In genomic region chr16:56758930-56759329, GRCh38 we compare ENCODE assay signal across 18 cellular contexts.
"Had no signal": no experiment of that assay in that cellular context is flagged by ENCODE, and none has a peak within 500 bp of the region (broad histone marks: within the 10 kb centered on the region; RNA-seq: fewer than 3 reads in every experiment).

No MANE protein-coding gene starts in this region.

- ATAC-seq: activated CD8-positive, alpha-beta T cell treated with anti-CD3 and anti-CD28 coated beads for 36 hours; activated T-cell treated with anti-CD3 and anti-CD28 coated beads, Interleukin-2, amount 50 U/mL, for 4 hours; activated T-helper 17 cell treated with anti-CD3 and anti-CD28 coated beads, Interleukin-2, amount 50 U/mL, for 72 hours; mucosa of descending colon; right lobe of liver; stimulated activated naive B cell treated with anti-CD40 and anti-IgM and Interleukin-4, amounts not matched to agents 10 μg/mL and 1 μg/mL and 100 μg/mL, for 72 hours had no signal

- DNase-seq: activated B cell treated with CpG ODN at 0.5 μM for 24 hours; activated CD4-positive, alpha-beta T cell treated with anti-CD3 and anti-CD28 coated beads, Interleukin-2, amount 50 U/mL, for 1 hour; activated CD8-positive, alpha-beta T cell treated with anti-CD3 and anti-CD28 coated beads for 36 hours; activated gamma-delta T cell treated with Interleukin-2 at 50 U/mL for 16 hours; activated naive CD4-positive, alpha-beta T cell treated with anti-CD3 and anti-CD28 coated beads, Interleukin-2, amount 50 U/mL, for 16 hours; activated T-cell treated with anti-CD3 and anti-CD28 coated beads, Interleukin-2, amount 50 U/mL, for 4 hours; amniotic stem cell; esophagus squamous epithelium; foreskin melanocyte; mesendoderm; mucosa of descending colon; right lobe of liver; small intestine; stimulated activated CD4-positive, alpha-beta T cell treated with anti-CD3 and anti-CD28 coated beads, Interleukin-4, amount 100 ng/mL, for 4 hours; stimulated activated CD8-positive, alpha-beta memory T cell treated with anti-CD3 and anti-CD28 coated beads, Interleukin-4, amount 100 ng/mL, for 48 hours; stimulated activated naive B cell treated with anti-CD40 and anti-IgM and Interleukin-4, amounts not matched to agents 10 μg/mL and 1 μg/mL and 100 μg/mL, for 72 hours had no signal

- H3K27me3 ChIP-seq: esophagus squamous epithelium, right lobe of liver, upper lobe of left lung had no signal

- H3K4me1 ChIP-seq: right lobe of liver had no signal

- H3K27ac ChIP-seq: esophagus squamous epithelium, right lobe of liver had no signal

- H3K9me3 ChIP-seq: esophagus squamous epithelium, mucosa of descending colon, right lobe of liver, upper lobe of left lung had no signal

- H3K4me3 ChIP-seq: esophagus squamous epithelium, mucosa of descending colon, right lobe of liver, upper lobe of left lung had no signal
